ENCODE assay signal across 2 cellular contexts in the genomic region with DNA sequence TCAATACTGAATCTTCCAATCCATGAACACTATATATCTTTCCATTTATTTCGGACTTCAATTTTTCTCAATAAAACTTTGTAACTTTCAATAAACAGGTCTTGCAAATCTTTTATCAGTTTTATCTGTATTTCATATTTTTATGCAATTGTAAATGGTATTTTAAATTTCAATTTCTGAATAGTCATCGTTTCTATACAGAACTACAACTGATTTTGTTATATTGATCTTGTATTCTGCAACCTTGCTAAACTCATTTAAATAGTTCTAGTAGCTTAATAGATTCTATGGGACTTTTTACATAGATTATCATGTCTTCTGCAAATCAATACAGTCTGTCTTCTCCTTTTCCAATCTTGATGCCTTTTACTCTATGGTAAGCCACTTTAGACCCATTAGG.
TF ChIP-seq lines count a peak whose summit lies in the region.

No MANE protein-coding gene starts in this region.

TF ChIP-seq in HepG2, 621 proteins besides CTCF, POLR2A, EP300 and RAD21:
- TF ChIP-seq NFE2 (CRISPR knock-in tag; IDR thresholded peaks at IDR 0.05) (no peak), MAFF (IDR thresholded peaks at IDR 0.05; ENCODE audit: low read depth, low read length) (0 out of 2 replicates have a peak, but pooled peaks have one; percentile 62), YEATS4 (CRISPR knock-in tag; IDR thresholded peaks at IDR 0.05; ENCODE audit: borderline replicate concordance) (no peak), MAFK (conservative IDR thresholded peaks at IDR 0.05 in 1 of 2, IDR thresholded peaks at IDR 0.05 in 1 of 2; ENCODE audit: low read length in 2 of 2) (peak; percentile 67 to 75)

TF ChIP-seq in IMR-90, 13 proteins besides CTCF, POLR2A, EP300 and RAD21:
- TF ChIP-seq MAZ (IDR thresholded peaks at IDR 0.05; ENCODE audit: borderline replicate concordance, low read depth, low read length) = no peak
- no peak for TF ChIP-seq NFE2L2 (IDR thresholded peaks at IDR 0.05; ENCODE audit: low read depth, low read length)
- no peak for TF ChIP-seq RFX5 (IDR thresholded peaks at IDR 0.05; ENCODE audit: low read depth, low read length)
- TF ChIP-seq, protein P1, sequence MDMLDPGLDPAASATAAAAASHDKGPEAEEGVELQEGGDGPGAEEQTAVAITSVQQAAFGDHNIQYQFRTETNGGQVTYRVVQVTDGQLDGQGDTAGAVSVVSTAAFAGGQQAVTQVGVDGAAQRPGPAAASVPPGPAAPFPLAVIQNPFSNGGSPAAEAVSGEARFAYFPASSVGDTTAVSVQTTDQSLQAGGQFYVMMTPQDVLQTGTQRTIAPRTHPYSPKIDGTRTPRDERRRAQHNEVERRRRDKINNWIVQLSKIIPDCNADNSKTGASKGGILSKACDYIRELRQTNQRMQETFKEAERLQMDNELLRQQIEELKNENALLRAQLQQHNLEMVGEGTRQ (IDR thresholded peaks at IDR 0.05; ENCODE audit: low read depth, low read length) = no peak
- TF ChIP-seq MAFK (IDR thresholded peaks at IDR 0.05; ENCODE audit: low read depth, low read length) = peak; percentile 33; the same call in 1 of the 2 replicates
- TF ChIP-seq MXI1 (IDR thresholded peaks at IDR 0.05; ENCODE audit: borderline replicate concordance, low read depth, low read length) = no peak
- TF ChIP-seq CEBPB (IDR thresholded peaks at IDR 0.05; ENCODE audit: low read depth, low read length) = no peak
